ENCODE assay signal across 8 cellular contexts in the genomic region with DNA sequence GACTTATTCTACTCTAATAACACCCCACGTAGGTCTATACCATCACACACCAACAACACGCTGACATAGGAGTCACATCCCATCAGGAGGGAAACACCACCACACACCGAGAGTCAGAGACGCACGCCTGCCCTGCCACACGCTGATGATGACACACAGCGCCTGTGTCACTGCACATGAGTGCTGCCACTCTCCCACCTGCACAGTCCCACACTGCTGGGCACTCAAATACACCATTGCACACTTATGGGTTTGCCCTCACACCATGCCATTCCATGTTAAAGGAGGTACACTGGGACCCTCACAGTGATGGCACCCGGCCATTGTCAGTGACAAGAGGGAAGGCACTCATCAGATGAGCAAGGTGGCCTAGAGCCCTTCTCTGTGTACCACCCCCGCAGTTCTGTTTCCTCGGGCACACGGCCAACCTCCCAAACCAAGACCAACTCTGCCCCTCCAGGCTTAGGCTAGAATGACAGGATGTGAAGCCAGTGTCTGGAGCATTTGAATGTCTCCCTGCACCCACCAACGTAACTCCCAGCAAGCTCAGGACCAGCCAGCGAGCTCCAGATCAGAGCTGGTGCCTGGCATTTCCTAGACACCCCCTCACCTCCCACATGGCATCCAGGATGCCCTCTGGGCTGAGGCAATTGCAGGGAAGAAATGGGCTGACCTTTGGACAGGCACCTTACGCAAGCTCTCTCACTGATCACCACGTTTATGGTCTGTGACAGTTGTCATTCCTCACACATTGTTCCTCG. TPM values are rescaled to one million over a fixed set of nuclear protein-coding genes. Genes with fewer than 3 reads are reported as not detected.
A peak's percentile ranks its signal among the peaks of the same experiment; 100 is the strongest.
DNase-seq lines count a peak whose midpoint lies in the region; ATAC-seq and TF ChIP-seq lines count a peak whose summit lies in the region.

No MANE protein-coding gene starts in this region.

- TF ChIP-seq CTCF in MCF 10A (IDR thresholded peaks at IDR 0.05; ENCODE audit: unreplicated experiment) (peak; percentile 48), breast epithelium (IDR thresholded peaks at IDR 0.05) (no peak), chondrocyte (IDR thresholded peaks at IDR 0.05) (peak; percentile 15), type B pancreatic cell (conservative IDR thresholded peaks at IDR 0.05) (peak; percentile 40)
- TF ChIP-seq CTCF in CD8-positive, alpha-beta T cell (IDR thresholded peaks at IDR 0.05): no peak

- H3K27ac ChIP-seq in breast epithelium: no peak overlapping the region
- no peak overlapping the region for H3K27ac ChIP-seq in CD8-positive, alpha-beta T cell (ENCODE audit: low read depth, low read length)
- no peak overlapping the region for H3K27ac ChIP-seq in CD8-positive, alpha-beta memory T cell (ENCODE audit: low read depth, low read length)

- POLR2A ChIA-PET in MCF 10A (lab: Yijun Ruan, JAX): interaction anchor here (1.7 kb wide), 1 partner anchor 71 kb away, joined by 4 read pairs; no protein-coding TSS in a partner anchor
- POLR2A ChIA-PET in CD8-positive, alpha-beta T cell (lab: Charles Lee): no interaction called here
- POLR2A ChIA-PET in CD8-positive, alpha-beta memory T cell (lab: Charles Lee): no interaction called here

- no peak overlapping the region for H3K4me3 Mint-ChIP-seq in MCF 10A (ENCODE audit: unreplicated experiment)
- H3K4me3 Mint-ChIP-seq in chondrocyte (ENCODE audit: unreplicated experiment): no peak overlapping the region
- H3K4me3 Mint-ChIP-seq in type B pancreatic cell: peak overlapping the region; percentile 7
- no peak overlapping the region for H3K4me3 Mint-ChIP-seq in CD8-positive, alpha-beta T cell
- no peak overlapping the region for H3K4me3 Mint-ChIP-seq in CD8-positive, alpha-beta memory T cell

- H3K27me3 ChIP-seq in breast epithelium: peaks cover 2 to 41% of the 10 kb centered on the region in 2 donors
- peaks cover 10% of the 10 kb centered on the region for H3K27me3 ChIP-seq in CD8-positive, alpha-beta T cell (ENCODE audit: insufficient read depth, low read length)
- peaks cover 4% of the 10 kb centered on the region for H3K27me3 ChIP-seq in CD8-positive, alpha-beta memory T cell (ENCODE audit: insufficient read depth, low read length, poor library complexity, severe bottlenecking)

- no peak for TF ChIP-seq POLR2A in breast epithelium (IDR thresholded peaks at IDR 0.05)

- H3K27me3 Mint-ChIP-seq in MCF 10A (ENCODE audit: insufficient read depth, unreplicated experiment) (peaks cover 66% of the 10 kb centered on the region), chondrocyte (ENCODE audit: low read depth) (peaks cover 46% of the 10 kb centered on the region), type B pancreatic cell (peaks cover 67% of the 10 kb centered on the region)
- peaks cover 10% of the 10 kb centered on the region for H3K27me3 Mint-ChIP-seq in CD8-positive, alpha-beta T cell (ENCODE audit: low read depth)
- peaks cover 31 to 37% of the 10 kb centered on the region in 2 donors for H3K27me3 Mint-ChIP-seq in CD8-positive, alpha-beta memory T cell

- intact Hi-C loops in MCF 10A (cut with micrococcal nuclease) (loop anchor here (1.0 to 5.0 kb wide), 2 partner anchors 120 to 137 kb away; no protein-coding TSS in a partner anchor), breast epithelium (cut with DNase I; ENCODE audit: low total_unique reads) (no loop called here)
- intact Hi-C loops in CD8-positive, alpha-beta T cell (cut with DNase I, micrococcal nuclease): no loop called here

- no TSS peak for BruUV-seq in MCF 10A (replicated peaks; lab: Mats Ljungman, UMichigan)

- no peaks in the 10 kb centered on the region for H3K36me3 ChIP-seq in breast epithelium
- H3K36me3 ChIP-seq in CD8-positive, alpha-beta T cell (ENCODE audit: insufficient read depth, low read length): no peaks in the 10 kb centered on the region
- no peaks in the 10 kb centered on the region for H3K36me3 ChIP-seq in CD8-positive, alpha-beta memory T cell (ENCODE audit: insufficient read depth, low read length)

- no peak overlapping the region for H3K4me3 ChIP-seq in breast epithelium
- no peak overlapping the region for H3K4me3 ChIP-seq in CD8-positive, alpha-beta T cell (ENCODE audit: low read depth, low read length)
- H3K4me3 ChIP-seq in CD8-positive, alpha-beta memory T cell (ENCODE audit: low read length): no peak overlapping the region

- H3K4me1 Mint-ChIP-seq in MCF 10A (ENCODE audit: insufficient read depth, unreplicated experiment): no peaks in the 10 kb centered on the region
- peaks cover 3% of the 10 kb centered on the region for H3K4me1 Mint-ChIP-seq in chondrocyte (ENCODE audit: low read depth)
- H3K4me1 Mint-ChIP-seq in type B pancreatic cell (ENCODE audit: unreplicated experiment): no peaks in the 10 kb centered on the region
- peaks cover 4% of the 10 kb centered on the region for H3K4me1 Mint-ChIP-seq in CD8-positive, alpha-beta T cell (ENCODE audit: low read depth)
- H3K4me1 Mint-ChIP-seq in CD8-positive, alpha-beta memory T cell: peaks cover 3 to 8% (median 4%) of the 10 kb centered on the region in 3 donors

- peak; percentile 66 for DNase-seq in MCF 10A (ENCODE audit: unreplicated experiment)
- DNase-seq in breast epithelium (ENCODE audit: low spot score in 2 of 2): no peak
- peak; percentile 76 to 84 for DNase-seq in NCI-H2081 (lab: John Stamatoyannopoulos, UW)
- DNase-seq in chondrocyte (ENCODE audit: low spot score): no peak
- no peak for DNase-seq in type B pancreatic cell (ENCODE audit: extremely low spot score, unreplicated experiment)
- no peak for DNase-seq in CD8-positive, alpha-beta T cell
- no peak for DNase-seq in CD8-positive, alpha-beta memory T cell

- CTCF ChIA-PET in MCF 10A (lab: Yijun Ruan, JAX): interaction anchor here (0.9 to 2.5 kb wide), 6 partner anchors 8 to 138 kb away, joined by 3 to 15 read pairs (median 4); no protein-coding TSS in a partner anchor
- CTCF ChIA-PET in CD8-positive, alpha-beta T cell (lab: Charles Lee): no interaction called here
- CTCF ChIA-PET in CD8-positive, alpha-beta memory T cell (lab: Charles Lee): no interaction called here

- H3K9me3 Mint-ChIP-seq in MCF 10A (ENCODE audit: unreplicated experiment) (no peaks in the 10 kb centered on the region), chondrocyte (ENCODE audit: low read depth) (no peaks in the 10 kb centered on the region), type B pancreatic cell (no peaks in the 10 kb centered on the region)
- H3K9me3 Mint-ChIP-seq in CD8-positive, alpha-beta T cell: no peaks in the 10 kb centered on the region
- peaks cover 0 to 2% (median 0%) of the 10 kb centered on the region in 5 donors for H3K9me3 Mint-ChIP-seq in CD8-positive, alpha-beta memory T cell

- H3K9me3 ChIP-seq in breast epithelium: no peaks in the 10 kb centered on the region
- no peaks in the 10 kb centered on the region for H3K9me3 ChIP-seq in CD8-positive, alpha-beta T cell (ENCODE audit: low read length)
- H3K9me3 ChIP-seq in CD8-positive, alpha-beta memory T cell (ENCODE audit: low read length): no peaks in the 10 kb centered on the region

- H3K36me3 Mint-ChIP-seq in MCF 10A (ENCODE audit: insufficient read depth, unreplicated experiment) (no peaks in the 10 kb centered on the region), chondrocyte (ENCODE audit: low read depth) (no peaks in the 10 kb centered on the region), type B pancreatic cell (no peaks in the 10 kb centered on the region)
- no peaks in the 10 kb centered on the region for H3K36me3 Mint-ChIP-seq in CD8-positive, alpha-beta T cell
- H3K36me3 Mint-ChIP-seq in CD8-positive, alpha-beta memory T cell: peaks cover 0 to 6% (median 5%) of the 10 kb centered on the region in 3 donors

- H3K4me1 ChIP-seq in breast epithelium: no peaks in the 10 kb centered on the region
- peaks cover 7% of the 10 kb centered on the region for H3K4me1 ChIP-seq in CD8-positive, alpha-beta T cell (ENCODE audit: insufficient read depth, low read length)
- no peaks in the 10 kb centered on the region for H3K4me1 ChIP-seq in CD8-positive, alpha-beta memory T cell (ENCODE audit: insufficient read depth, low read length)

- no peak overlapping the region for H3K27ac Mint-ChIP-seq in MCF 10A (ENCODE audit: low read depth, unreplicated experiment)
- no peak overlapping the region for H3K27ac Mint-ChIP-seq in chondrocyte (ENCODE audit: unreplicated experiment)
- H3K27ac Mint-ChIP-seq in type B pancreatic cell: no peak overlapping the region
- H3K27ac Mint-ChIP-seq in CD8-positive, alpha-beta T cell: no peak overlapping the region
- H3K27ac Mint-ChIP-seq in CD8-positive, alpha-beta memory T cell: no peak overlapping the region

- ATAC-seq in CD8-positive, alpha-beta T cell: no peak
- no peak for ATAC-seq in GM18858 (IDR thresholded peaks at IDR 0.05; ENCODE audit: unreplicated experiment)

RNA-seq across cellular contexts. Expression of a gene that starts 3.6 kb away (rescaled TPM):
- total RNA-seq in MCF 10A (2022) (not detected in 2 replicates), breast epithelium (not detected), chondrocyte (not detected in 3 replicates), type B pancreatic cell (ENCODE audit: low replicate concordance) (2.4 and 5.5 TPM in 2 replicates)
- total RNA-seq in CD8-positive, alpha-beta T cell: not detected
- not detected for total RNA-seq in CD8-positive, alpha-beta memory T cell
- not detected for polyA plus RNA-seq in CD8-positive, alpha-beta memory T cell

Comparison
In these comparisons a context has a peak if more than half of its experiments do, and no peak if none do; other contexts are left out.
1. DNase-seq: peak in MCF 10A (single experiment) and NCI-H2081 (2 of 2); none in breast epithelium (0 of 2), chondrocyte (single experiment), type B pancreatic cell (single experiment), CD8-positive, alpha-beta T cell (0 of 7) and CD8-positive, alpha-beta memory T cell (0 of 5).
2. CTCF ChIP-seq: peak in MCF 10A (single experiment), chondrocyte (single experiment) and type B pancreatic cell (single experiment); none in breast epithelium (0 of 3) and CD8-positive, alpha-beta T cell (single experiment).